ENCODE assay signal across 1 cellular context in genomic region chr3:63864008-63864871, GRCh38.
TF ChIP-seq lines count a peak whose summit lies in the region.

No MANE protein-coding gene starts in this region.

TF ChIP-seq in GM12878, 131 proteins besides CTCF, POLR2A, EP300 and RAD21:
- TF ChIP-seq ZNF687 (IDR thresholded peaks at IDR 0.05) = no peak
- no peak for TF ChIP-seq NFIC (IDR thresholded peaks at IDR 0.05; ENCODE audit: low read depth, low read length)
- TF ChIP-seq ZBED1 (IDR thresholded peaks at IDR 0.05; ENCODE audit: borderline replicate concordance) = peak; percentile 45; the same call in 1 of the 2 replicates
- TF ChIP-seq ZNF217 (IDR thresholded peaks at IDR 0.05) = peak; percentile 29; the same call in 1 of the 2 replicates
- TF ChIP-seq MTA2 (IDR thresholded peaks at IDR 0.05; ENCODE audit: low read depth) = peak; percentile 18; the same call in 1 of the 2 replicates
- peak in 1 of 2 experiments; percentile 54; a peak in 1 of 3 replicates for TF ChIP-seq EGR1 (IDR thresholded peaks at IDR 0.05; ENCODE audit: borderline replicate concordance in 1 of 2, low read depth in 2 of 2, low read length in 2 of 2)
- TF ChIP-seq NKRF (conservative IDR thresholded peaks at IDR 0.05) = peak; percentile 39; the same call in 1 of the 2 replicates
- no peak for TF ChIP-seq MTA3 (IDR thresholded peaks at IDR 0.05; ENCODE audit: borderline replicate concordance, low read length)
- peak; percentile 33; the same call in 1 of the 2 replicates for TF ChIP-seq TCF3 (IDR thresholded peaks at IDR 0.05; ENCODE audit: borderline replicate concordance, insufficient read depth, low read depth, low read length)
- TF ChIP-seq ETV6 (conservative IDR thresholded peaks at IDR 0.05 in 1 of 2, IDR thresholded peaks at IDR 0.05 in 1 of 2; ENCODE audit: borderline replicate concordance in 1 of 2, low read depth in 1 of 2) = peak in 1 of 2 experiments; percentile 47; a peak in 1 of 4 replicates
- peak; percentile 60 for TF ChIP-seq MLLT1 (IDR thresholded peaks at IDR 0.05)
- TF ChIP-seq DPF2 (IDR thresholded peaks at IDR 0.05) = 0 out of 2 replicates have a peak, but pooled peaks have one; percentile 43
- TF ChIP-seq YY1 (IDR thresholded peaks at IDR 0.05; ENCODE audit: low read depth, low read length) = 0 out of 2 replicates have a peak, but pooled peaks have one; percentile 4
- peak; percentile 73 for TF ChIP-seq GATAD2B (conservative IDR thresholded peaks at IDR 0.05; ENCODE audit: low read depth)
- peak; percentile 72 for TF ChIP-seq IKZF1 (conservative IDR thresholded peaks at IDR 0.05)
- peak; percentile 68; the same call in 1 of the 2 replicates for TF ChIP-seq NBN (IDR thresholded peaks at IDR 0.05)
- TF ChIP-seq POLR2AphosphoS5 (IDR thresholded peaks at IDR 0.05; ENCODE audit: low read length) = peak; percentile 27; the same call in 1 of the 2 replicates
- no peak for TF ChIP-seq ESRRA (IDR thresholded peaks at IDR 0.05; ENCODE audit: low read length)
- 0 out of 2 replicates have a peak, but pooled peaks have one; percentile 26 for TF ChIP-seq NR2F1 (conservative IDR thresholded peaks at IDR 0.05)
- TF ChIP-seq BHLHE40 (IDR thresholded peaks at IDR 0.05; ENCODE audit: borderline replicate concordance in 1 of 2, low read depth in 2 of 2, low read length in 1 of 2) = 0 out of 4 replicates have a peak, but pooled peaks of 1 of the 2 experiments have one; percentile 9
- TF ChIP-seq ZNF274 (IDR thresholded peaks at IDR 0.05; ENCODE audit: insufficient read depth, insufficient read length) = no peak
- TF ChIP-seq CREM (IDR thresholded peaks at IDR 0.05; ENCODE audit: low read depth) = 0 out of 2 replicates have a peak, but pooled peaks have one; percentile 9
